In the genomic region with DNA sequence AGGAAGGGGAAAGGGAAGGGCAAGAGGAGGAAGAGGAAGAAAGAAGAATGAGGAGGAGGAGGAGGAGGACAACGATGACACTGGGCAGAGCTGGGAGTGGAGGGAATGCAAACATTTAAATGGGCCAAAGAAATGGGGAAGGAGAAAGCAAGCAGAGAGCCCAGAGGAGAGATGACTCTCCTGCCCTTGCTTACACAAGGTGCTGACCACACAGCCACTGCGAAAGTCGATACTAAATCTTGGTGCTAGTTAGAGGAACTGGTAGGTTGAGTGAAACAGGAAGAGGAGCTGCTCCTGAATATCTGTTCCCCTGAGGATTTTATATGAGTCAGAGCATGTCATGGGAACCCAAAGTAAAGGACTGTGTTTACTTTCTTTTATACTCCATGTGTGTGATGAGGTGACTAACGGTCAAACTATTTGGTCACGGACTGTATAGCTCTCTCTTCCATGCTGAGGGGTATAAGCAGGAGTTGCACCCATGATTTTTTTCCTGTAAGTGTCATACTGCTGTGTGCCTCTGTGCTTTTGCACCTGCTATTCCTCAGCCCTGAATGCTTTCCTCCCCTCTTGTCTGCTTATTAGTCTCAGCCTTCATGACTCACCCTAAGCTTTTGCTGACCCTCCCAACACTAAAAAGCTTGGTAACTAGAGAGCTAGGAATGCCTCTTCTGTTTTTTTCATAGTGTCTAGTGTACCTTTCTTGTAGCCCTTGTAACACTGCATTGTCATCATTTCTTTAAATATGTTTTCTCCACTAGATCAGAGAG, we compare ENCODE assay signal across 9 cellular contexts. TPM values are rescaled to one million over a fixed set of nuclear protein-coding genes. Genes with fewer than 3 reads are reported as not detected.
DNase-seq lines count a peak whose midpoint lies in the region; ATAC-seq, FAIRE-seq and TF ChIP-seq lines count a peak whose summit lies in the region.
"Had no signal": no experiment of that assay in that cellular context is flagged by ENCODE, and none has a peak within 500 bp of the region (broad histone marks: within the 10 kb centered on the region; RNA-seq: fewer than 3 reads in every experiment).

No MANE protein-coding gene starts in this region.

- WGBS in small intestine, 3 donors: 14 to 26% (median 19%) methylated on average over 5 of the region's 5 CpGs
- 39% methylated on average over 5 of the region's 5 CpGs for WGBS in suprapubic skin

- no peaks in the 10 kb centered on the region for H3K36me3 ChIP-seq in HUES48 (ENCODE audit: control insufficient read depth, insufficient read depth, low read length)
- H3K36me3 ChIP-seq in small intestine (ENCODE audit: control insufficient read depth in 2 of 2, insufficient read depth in 2 of 2, low read length in 2 of 2): no peaks in the 10 kb centered on the region
- H3K36me3 ChIP-seq in suprapubic skin: no peaks in the 10 kb centered on the region

- DNase-seq in NCI-H2081 (lab: John Stamatoyannopoulos, UW) (peak; percentile 7 to 63), NCI-H2081 treated with DMSO at 0.1 percent for 48 hours (lab: John Stamatoyannopoulos, UW) (no peak), SK-N-DZ (ENCODE audit: low spot score) (peak; percentile 40), foreskin melanocyte (peak; percentile 79), small intestine (peak; percentile 74), suprapubic skin (ENCODE audit: low spot score in 2 of 2) (no peak)

- no peak for FAIRE-seq in small intestine (lab: Jason Lieb, UNC)
- FAIRE-seq: A204.1 had no signal

- TF ChIP-seq POLR2A in suprapubic skin (IDR thresholded peaks at IDR 0.05): no peak

- H3K4me3 ChIP-seq in HUES48 (ENCODE audit: low read depth, low read length) (no peak overlapping the region), small intestine (ENCODE audit: low read depth in 1 of 2, low read length in 2 of 2) (no peak overlapping the region), suprapubic skin (no peak overlapping the region)

- H3K9ac ChIP-seq in HUES48 (ENCODE audit: low read depth, low read length): no peak overlapping the region

- H3K27me3 ChIP-seq in HUES48 (ENCODE audit: control insufficient read depth, insufficient read depth, low read length): no peaks in the 10 kb centered on the region
- no peaks in the 10 kb centered on the region for H3K27me3 ChIP-seq in small intestine (ENCODE audit: control insufficient read depth in 2 of 2, insufficient read depth in 2 of 2, low read length in 2 of 2)
- no peaks in the 10 kb centered on the region for H3K27me3 ChIP-seq in suprapubic skin

- peak; percentile 93 for ATAC-seq in GM21737 (IDR thresholded peaks at IDR 0.05; ENCODE audit: unreplicated experiment)

- H3K27ac ChIP-seq in HUES48 (ENCODE audit: low read depth, low read length): peak overlapping the region; percentile 75
- H3K27ac ChIP-seq in small intestine (ENCODE audit: low read depth in 1 of 2, low read length in 1 of 2): peak overlapping the region; percentile 30 to 55
- no peak overlapping the region for H3K27ac ChIP-seq in suprapubic skin

- H3K4me1 ChIP-seq in HUES48 (ENCODE audit: control insufficient read depth, insufficient read depth, low read length) (peaks cover 8% of the 10 kb centered on the region), small intestine (ENCODE audit: control insufficient read depth in 2 of 2, insufficient read depth in 1 of 2, low read depth in 1 of 2, low read length in 1 of 2) (peaks cover 0 to 3% of the 10 kb centered on the region in 2 donors), suprapubic skin (peaks cover 6% of the 10 kb centered on the region)

- no peak for TF ChIP-seq EP300 in suprapubic skin (IDR thresholded peaks at IDR 0.05)

- no peak for TF ChIP-seq CTCF in suprapubic skin (IDR thresholded peaks at IDR 0.05)

- no peaks in the 10 kb centered on the region for H3K9me3 ChIP-seq in HUES48 (ENCODE audit: control insufficient read depth, insufficient read depth, low read length)
- H3K9me3 ChIP-seq in small intestine (ENCODE audit: control insufficient read depth, low read depth): no peaks in the 10 kb centered on the region
- H3K9me3 ChIP-seq in suprapubic skin: no peaks in the 10 kb centered on the region

RNA-seq across cellular contexts. Expression of a gene that starts 9.5 kb away (rescaled TPM):
- polyA plus RNA-seq in SK-N-DZ (2014; cell fraction: cytosol; rRNA removed): 63.1 and 66.3 TPM in 2 replicates
- 14.9 and 19.3 TPM in 2 replicates for polyA plus RNA-seq in SK-N-DZ (2014; cell fraction: nucleus; rRNA removed)
- polyA plus RNA-seq in small intestine: 10 to 100 TPM; 14.1 to 28.6 (median 28.6) TPM
- 1 to 10 TPM; 2.2 to 6.5 (median 2.8) TPM for total RNA-seq in suprapubic skin

Comparison
In these comparisons a context has a peak if more than half of its experiments do, and no peak if none do; other contexts are left out.
1. DNase-seq: peak in NCI-H2081 (2 of 2), SK-N-DZ (single experiment), foreskin melanocyte (single experiment) and small intestine (single experiment); none in NCI-H2081 treated with DMSO at 0.1 percent for 48 hours (single experiment) and suprapubic skin (0 of 2).